7 cellular contexts compared by ENCODE assay signal in the genomic region with DNA sequence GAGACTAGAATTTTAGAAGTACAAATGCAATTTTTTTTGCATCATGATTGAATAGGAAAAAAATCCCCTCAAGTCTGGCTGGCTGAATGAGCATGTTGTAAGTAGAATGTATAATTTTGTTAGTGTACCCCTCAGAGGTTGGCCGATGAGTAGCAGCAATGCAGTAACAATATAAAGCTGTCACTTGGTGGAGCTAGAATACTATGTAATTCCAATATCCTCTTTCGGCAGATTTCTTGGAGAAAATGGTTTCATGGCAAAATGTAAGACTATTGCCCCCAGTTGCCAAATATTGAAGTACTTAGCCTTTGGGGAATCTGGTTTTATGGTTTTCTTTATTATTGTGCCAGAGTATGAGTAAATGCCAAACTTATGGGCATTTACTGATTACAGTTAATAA. TPM values are rescaled to one million over a fixed set of nuclear protein-coding genes. Genes with fewer than 3 reads are reported as not detected.
A peak's percentile ranks its signal among the peaks of the same experiment; 100 is the strongest.
DNase-seq lines count a peak whose midpoint lies in the region; ATAC-seq and TF ChIP-seq lines count a peak whose summit lies in the region.

No MANE protein-coding gene starts in this region.

- H3K36me3 Mint-ChIP-seq in neural progenitor cell, result peaks cover 1% of the 10 kb centered on the region

- no peak overlapping the region for H3K27ac Mint-ChIP-seq in neural progenitor cell

- H3K4me3 ChIP-seq in GM23248, result no peak overlapping the region
- H3K4me3 ChIP-seq in coronary artery, result no peak overlapping the region
- H3K4me3 ChIP-seq in neural progenitor cell, result no peak overlapping the region
- no peak overlapping the region for H3K4me3 ChIP-seq in colonic mucosa

- intact Hi-C loops in colonic mucosa (cut with DNase I), result no loop called here

- H2AFZ ChIP-seq in GM23248 (no peak overlapping the region), neural progenitor cell (replicated peaks) (no peak overlapping the region)

- peak; percentile 24 for TF ChIP-seq CTCF in coronary artery (IDR thresholded peaks at IDR 0.05)
- TF ChIP-seq CTCF in neural progenitor cell (IDR thresholded peaks at IDR 0.05), result peak; percentile 77
- TF ChIP-seq CTCF in colonic mucosa (IDR thresholded peaks at IDR 0.05), result no peak

- DNase-seq in GM23248, result peak; percentile 57
- peak; percentile 27 for DNase-seq in NCI-H2171 (lab: John Stamatoyannopoulos, UW)
- DNase-seq in coronary artery (ENCODE audit: low spot score), result no peak
- DNase-seq in neural progenitor cell (ENCODE audit: low spot score), result peak; percentile 75
- no peak for DNase-seq in colonic mucosa
- DNase-seq in NCI-H2196 (lab: John Stamatoyannopoulos, UW; ENCODE audit: unreplicated experiment), result no peak

- H3K9ac ChIP-seq in GM23248, result no peak overlapping the region
- no peak overlapping the region for H3K9ac ChIP-seq in neural progenitor cell
- no peak overlapping the region for H3K9ac ChIP-seq in colonic mucosa (ENCODE audit: low read depth in 2 of 2, low read length in 2 of 2)

- H3K4me1 ChIP-seq in GM23248 (ENCODE audit: insufficient read depth) (no peaks in the 10 kb centered on the region), neural progenitor cell (peaks cover 56% of the 10 kb centered on the region), colonic mucosa (no peaks in the 10 kb centered on the region)

- H3K27ac ChIP-seq in GM23248, result no peak overlapping the region
- H3K27ac ChIP-seq in coronary artery, result no peak overlapping the region
- H3K27ac ChIP-seq in neural progenitor cell, result no peak overlapping the region
- no peak overlapping the region for H3K27ac ChIP-seq in colonic mucosa

- peaks cover 32% of the 10 kb centered on the region for H3K4me1 Mint-ChIP-seq in neural progenitor cell

- H3K27me3 Mint-ChIP-seq in neural progenitor cell (ENCODE audit: insufficient read depth, low read depth), result no peaks in the 10 kb centered on the region

- H3K9me3 ChIP-seq in GM23248 (ENCODE audit: low read depth) (no peaks in the 10 kb centered on the region), neural progenitor cell (ENCODE audit: low read depth) (no peaks in the 10 kb centered on the region), colonic mucosa (no peaks in the 10 kb centered on the region)

- no peak for ATAC-seq in HG03159 (IDR thresholded peaks at IDR 0.05; ENCODE audit: unreplicated experiment)

- no peaks in the 10 kb centered on the region for H3K9me2 ChIP-seq in GM23248 (ENCODE audit: insufficient read depth)

- H4K20me1 ChIP-seq in GM23248 (ENCODE audit: insufficient read depth) (no peaks in the 10 kb centered on the region), neural progenitor cell (ENCODE audit: low read depth) (no peaks in the 10 kb centered on the region)

- H3K4me2 ChIP-seq in GM23248 (ENCODE audit: unreplicated experiment), result no peak overlapping the region
- no peak overlapping the region for H3K4me2 ChIP-seq in neural progenitor cell

- no peaks in the 10 kb centered on the region for H3K9me3 Mint-ChIP-seq in neural progenitor cell

- H3K79me2 ChIP-seq in GM23248 (ENCODE audit: insufficient read depth) (no peaks in the 10 kb centered on the region), neural progenitor cell (ENCODE audit: low read depth) (no peaks in the 10 kb centered on the region)

- H3K36me3 ChIP-seq in GM23248 (ENCODE audit: low read depth) (no peaks in the 10 kb centered on the region), neural progenitor cell (no peaks in the 10 kb centered on the region), colonic mucosa (no peaks in the 10 kb centered on the region)

- in situ Hi-C loops in GM23248 (cut with MboI), result no loop called here

- H3K4me3 Mint-ChIP-seq in neural progenitor cell, result no peak overlapping the region

- H3K27me3 ChIP-seq in GM23248 (replicated peaks; ENCODE audit: insufficient read depth), result no peaks in the 10 kb centered on the region
- no peaks in the 10 kb centered on the region for H3K27me3 ChIP-seq in neural progenitor cell
- peaks cover 3% of the 10 kb centered on the region for H3K27me3 ChIP-seq in colonic mucosa

- H3F3A ChIP-seq in GM23248 (ENCODE audit: insufficient read depth), result no peaks in the 10 kb centered on the region
- H3F3A ChIP-seq in neural progenitor cell (ENCODE audit: low read depth), result peaks cover 29% of the 10 kb centered on the region

- WGBS in GM23248 (ENCODE audit: low coverage in 1 of 2, low lambda C conversion rate in 2 of 2, missing lambda C conversion rate in 2 of 2), 2 experiments, result 7 to 22% methylated on average over 2 of the region's 2 CpGs

RNA-seq across cellular contexts. Expression of gene SGO1, which starts 39.8 kb away (rescaled TPM):
- total RNA-seq in GM23248 (2014; rRNA removed; shearing (Covaris generic)), result 1.0 and 5.7 TPM in 2 replicates
- polyA plus RNA-seq in GM23248 (2016; fragmentation: Nextera tagmentation; extraction: Ambion mirVana), result 6.6 and 7.4 TPM in 2 replicates
- total RNA-seq in neural progenitor cell (ENCODE audit: low replicate concordance), result 48.2 and 59.2 TPM in 2 replicates
- 10 to 100 TPM in 1 of 2 donors, 1 to 10 TPM in 1; 4.0 to 19.5 TPM for total RNA-seq in colonic mucosa

Comparison
In these comparisons a context has a peak if more than half of its experiments do, and no peak if none do; other contexts are left out.
1. DNase-seq: peak in GM23248 (single experiment), NCI-H2171 (single experiment) and neural progenitor cell (single experiment); none in coronary artery (single experiment), colonic mucosa (single experiment) and NCI-H2196 (single experiment).